1 cellular context compared by ENCODE assay signal in genomic region chr15:59276225-59277178, GRCh38.
TF ChIP-seq lines count a peak whose summit lies in the region.

No MANE protein-coding gene starts in this region.

TF ChIP-seq in A549, 52 proteins besides CTCF, POLR2A, EP300 and RAD21 (continued from another document):
- TF ChIP-seq ELK1 (IDR thresholded peaks at IDR 0.05; ENCODE audit: low read depth, low read length) (no peak), RFX5 (IDR thresholded peaks at IDR 0.05) (no peak), CBX8 (IDR thresholded peaks at IDR 0.05) (no peak), BCL3 (IDR thresholded peaks at IDR 0.05) (peak; percentile 92; the same call in 2 of the 3 replicates), KDM5A (IDR thresholded peaks at IDR 0.05) (no peak), USF2 (IDR thresholded peaks at IDR 0.05) (no peak), POLR2AphosphoS2 (conservative IDR thresholded peaks at IDR 0.05; ENCODE audit: low read length) (0 out of 2 replicates have a peak, but pooled peaks have one; percentile 56), MAX (IDR thresholded peaks at IDR 0.05) (peak; percentile 95), KDM1A (IDR thresholded peaks at IDR 0.05; ENCODE audit: low read depth) (no peak), HOXA7 (CRISPR knock-in tag; IDR thresholded peaks at IDR 0.05) (peak; percentile 81), E2F6 (IDR thresholded peaks at IDR 0.05; ENCODE audit: borderline replicate concordance, low read depth) (no peak), FOXS1 (CRISPR knock-in tag; IDR thresholded peaks at IDR 0.05) (no peak; the same call in 1 of the 2 replicates), MYC (IDR thresholded peaks at IDR 0.05; ENCODE audit: borderline replicate concordance, low read length) (peak; percentile 90), MAZ (IDR thresholded peaks at IDR 0.05; ENCODE audit: borderline replicate concordance, low read depth, low read length) (no peak), HEYL (CRISPR knock-in tag; IDR thresholded peaks at IDR 0.05) (no peak), ZFP36 (IDR thresholded peaks at IDR 0.05; ENCODE audit: borderline replicate concordance, partially characterized antibody) (no peak), REST (IDR thresholded peaks at IDR 0.05) (no peak), HES2 (IDR thresholded peaks at IDR 0.05) (no peak), ZNF302 (CRISPR knock-in tag; IDR thresholded peaks at IDR 0.05) (no peak), TP53 (CRISPR knock-in tag; IDR thresholded peaks at IDR 0.05) (0 out of 2 replicates have a peak, but pooled peaks have one; percentile 20), RCOR1 (IDR thresholded peaks at IDR 0.05; ENCODE audit: low read depth, low read length) (no peak), EHF (CRISPR knock-in tag; IDR thresholded peaks at IDR 0.05) (peak; percentile 82; the same call in 1 of the 2 replicates), TFCP2L1 (CRISPR knock-in tag; IDR thresholded peaks at IDR 0.05) (no peak), HOXB5 (CRISPR knock-in tag; IDR thresholded peaks at IDR 0.05) (0 out of 2 replicates have a peak, but pooled peaks have one; percentile 64), ESRRA (IDR thresholded peaks at IDR 0.05; ENCODE audit: borderline replicate concordance, low read length) (no peak), HOXB13 (CRISPR knock-in tag; IDR thresholded peaks at IDR 0.05; ENCODE audit: low read depth) (no peak; the same call in none of the 2 replicates), NR3C1 (IDR thresholded peaks at IDR 0.05) (no peak), MAFK (IDR thresholded peaks at IDR 0.05; ENCODE audit: partially characterized antibody) (peak; percentile 93), CHD2 (IDR thresholded peaks at IDR 0.05; ENCODE audit: low read length, partially characterized antibody) (peak; percentile 18), HDAC2 (IDR thresholded peaks at IDR 0.05) (no peak), ATOH8 (CRISPR knock-in tag; IDR thresholded peaks at IDR 0.05; ENCODE audit: low read depth) (no peak), PBX3 (IDR thresholded peaks at IDR 0.05) (0 out of 2 replicates have a peak, but pooled peaks have one; percentile 32), SREBF2 (IDR thresholded peaks at IDR 0.05) (no peak), FOSB (CRISPR knock-in tag; IDR thresholded peaks at IDR 0.05) (no peak; the same call in 1 of the 2 replicates), JUNB (IDR thresholded peaks at IDR 0.05) (peak; percentile 89), FOSL2 (IDR thresholded peaks at IDR 0.05) (peak; percentile 80), FOSL2 (CRISPR knock-in tag; IDR thresholded peaks at IDR 0.05) (peak; percentile 89), HMGXB4 (CRISPR knock-in tag; IDR thresholded peaks at IDR 0.05; ENCODE audit: borderline replicate concordance) (no peak), NPAS2 (CRISPR knock-in tag; IDR thresholded peaks at IDR 0.05; ENCODE audit: borderline replicate concordance) (no peak)
